Comparison of ENCODE assay signal across 9 cellular contexts in genomic region chrY:13704039-13704930, GRCh38. TPM values are rescaled to one million over a fixed set of nuclear protein-coding genes. Genes with fewer than 3 reads are reported as not detected.
A peak's percentile ranks its signal among the peaks of the same experiment; 100 is the strongest.
DNase-seq lines count a peak whose midpoint lies in the region; ATAC-seq and TF ChIP-seq lines count a peak whose summit lies in the region.
"Had no signal": no experiment of that assay in that cellular context is flagged by ENCODE, and none has a peak within 500 bp of the region (broad histone marks: within the 10 kb centered on the region; RNA-seq: fewer than 3 reads in every experiment).

No MANE protein-coding gene starts in this region.

- no peak overlapping the region for H3K27ac ChIP-seq in osteoblast (ENCODE audit: low read depth, low read length)

- H3K36me3 ChIP-seq in osteoblast (ENCODE audit: insufficient read depth, low read length), result no peaks in the 10 kb centered on the region

- TF ChIP-seq CTCF in osteoblast (IDR thresholded peaks at IDR 0.05; ENCODE audit: extremely low read depth, low read depth, low read length), result no peak

- POLR2A ChIA-PET in activated CD4-positive, alpha-beta T cell treated with anti-CD3 and anti-CD28 coated beads for 36 hours (lab: Charles Lee), result no interaction called here

- ATAC-seq in activated CD4-positive, alpha-beta T cell treated with anti-CD3 and anti-CD28 coated beads for 36 hours, result no peak
- peak; percentile 26 for ATAC-seq in stimulated activated naive CD8-positive, alpha-beta T cell treated with anti-CD3 and anti-CD28 coated beads, Interleukin-15, Interleukin-2, amounts not matched to agents 100 U/mL and 50 U/mL, for 24 hours

- peaks cover 7% of the 10 kb centered on the region for H3K4me1 Mint-ChIP-seq in activated CD4-positive, alpha-beta T cell treated with anti-CD3 and anti-CD28 coated beads for 36 hours
- H3K4me1 Mint-ChIP-seq in T-helper 2 cell treated with Interferon-gamma antibody and Interleukin-4, amounts not matched to agents 5 μg/mL and 100 μg/mL, for 36 hours (ENCODE audit: low read depth), result peaks cover 13% of the 10 kb centered on the region

- no peaks in the 10 kb centered on the region for H3K27me3 Mint-ChIP-seq in activated CD4-positive, alpha-beta T cell treated with anti-CD3 and anti-CD28 coated beads for 36 hours
- H3K27me3 Mint-ChIP-seq in T-helper 2 cell treated with Interferon-gamma antibody and Interleukin-4, amounts not matched to agents 5 μg/mL and 100 μg/mL, for 36 hours (ENCODE audit: low read depth), result no peaks in the 10 kb centered on the region

- H3K36me3 Mint-ChIP-seq in activated CD4-positive, alpha-beta T cell treated with anti-CD3 and anti-CD28 coated beads for 36 hours (ENCODE audit: low read depth), result no peaks in the 10 kb centered on the region
- no peaks in the 10 kb centered on the region for H3K36me3 Mint-ChIP-seq in T-helper 2 cell treated with Interferon-gamma antibody and Interleukin-4, amounts not matched to agents 5 μg/mL and 100 μg/mL, for 36 hours (ENCODE audit: low read depth)

- no peaks in the 10 kb centered on the region for H3K4me1 ChIP-seq in osteoblast (ENCODE audit: insufficient read depth, low read length)

- DNase-seq in activated CD4-positive, alpha-beta T cell treated with anti-CD3 and anti-CD28 coated beads for 36 hours, result peak; percentile 24
- no peak for DNase-seq in activated CD4-positive, alpha-beta T cell treated with anti-CD3 and anti-CD28 coated beads for 4 hours
- no peak for DNase-seq in T-helper 2 cell treated with Interferon-gamma antibody and Interleukin-4, amounts not matched to agents 5 μg/mL and 100 μg/mL, for 36 hours (ENCODE audit: low spot score)
- DNase-seq in foreskin melanocyte, result peak; percentile 8
- no peak for DNase-seq in stimulated activated naive CD8-positive, alpha-beta T cell treated with anti-CD3 and anti-CD28 coated beads, Interleukin-15, Interleukin-2, amounts not matched to agents 100 U/mL and 50 U/mL, for 24 hours
- DNase-seq in GM19238 (ENCODE audit: insufficient read length, low spot score), result no peak
- DNase-seq in OCI-M2 (lab: John Stamatoyannopoulos, UW; ENCODE audit: unreplicated experiment), result no peak
- no peak for DNase-seq in osteoblast (ENCODE audit: insufficient read length, low spot score, missing footprints)
- DNase-seq: AML-193 had no signal

- H3K4me2 ChIP-seq in osteoblast (ENCODE audit: insufficient read depth, low read length), result no peak overlapping the region

- intact Hi-C loops in activated CD4-positive, alpha-beta T cell treated with anti-CD3 and anti-CD28 coated beads for 36 hours (cut with DNase I, micrococcal nuclease), result loop anchor here (5.0 to 10.0 kb wide), 5 partner anchors 227 to 1039 kb away; partner anchors contain the start of gene DDX3Y (in 1 of the 2)

- H3K79me2 ChIP-seq in osteoblast (ENCODE audit: insufficient read depth, low read length), result no peaks in the 10 kb centered on the region

- no peaks in the 10 kb centered on the region for H4K20me1 ChIP-seq in osteoblast (ENCODE audit: insufficient read depth, low read length)

- CTCF ChIA-PET in activated CD4-positive, alpha-beta T cell treated with anti-CD3 and anti-CD28 coated beads for 36 hours (lab: Charles Lee), result interaction anchor here (0.7 kb wide), 1 partner anchor 86 kb away, joined by 3 read pairs; no protein-coding TSS in a partner anchor

- H3K9me3 Mint-ChIP-seq in activated CD4-positive, alpha-beta T cell treated with anti-CD3 and anti-CD28 coated beads for 36 hours (ENCODE audit: low read depth), result no peaks in the 10 kb centered on the region
- no peaks in the 10 kb centered on the region for H3K9me3 Mint-ChIP-seq in T-helper 2 cell treated with Interferon-gamma antibody and Interleukin-4, amounts not matched to agents 5 μg/mL and 100 μg/mL, for 36 hours

- peak overlapping the region; percentile 94 for H3K27ac Mint-ChIP-seq in activated CD4-positive, alpha-beta T cell treated with anti-CD3 and anti-CD28 coated beads for 36 hours
- peak overlapping the region; percentile 96 for H3K27ac Mint-ChIP-seq in T-helper 2 cell treated with Interferon-gamma antibody and Interleukin-4, amounts not matched to agents 5 μg/mL and 100 μg/mL, for 36 hours

- no peaks in the 10 kb centered on the region for H3K27me3 ChIP-seq in osteoblast (ENCODE audit: insufficient read depth, low read length)

- H3K9me3 ChIP-seq in osteoblast (ENCODE audit: low read depth, low read length), result no peaks in the 10 kb centered on the region

- H3K4me3 ChIP-seq in osteoblast (ENCODE audit: insufficient read depth, low read length), result no peak overlapping the region

- H2AFZ ChIP-seq in osteoblast (ENCODE audit: low read length), result no peak overlapping the region

- peak overlapping the region; percentile 80 for H3K4me3 Mint-ChIP-seq in activated CD4-positive, alpha-beta T cell treated with anti-CD3 and anti-CD28 coated beads for 36 hours
- peak overlapping the region; percentile 92 for H3K4me3 Mint-ChIP-seq in T-helper 2 cell treated with Interferon-gamma antibody and Interleukin-4, amounts not matched to agents 5 μg/mL and 100 μg/mL, for 36 hours

RNA-seq across cellular contexts. Expression of gene TMSB4Y, which starts 0.6 kb away (rescaled TPM):
- total RNA-seq in activated CD4-positive, alpha-beta T cell treated with anti-CD3 and anti-CD28 coated beads for 36 hours, result under 1 TPM; 0.69 to 0.98 TPM
- 1.1 TPM in 1 of 2 replicates, not detected in the other for total RNA-seq in osteoblast

Comparison
In these comparisons a context has a peak if more than half of its experiments do, and no peak if none do; other contexts are left out.
1. DNase-seq: peak in activated CD4-positive, alpha-beta T cell treated with anti-CD3 and anti-CD28 coated beads for 36 hours (single experiment) and foreskin melanocyte (single experiment); none in activated CD4-positive, alpha-beta T cell treated with anti-CD3 and anti-CD28 coated beads for 4 hours (0 of 2), T-helper 2 cell treated with Interferon-gamma antibody and Interleukin-4, amounts not matched to agents 5 μg/mL and 100 μg/mL, for 36 hours (single experiment), stimulated activated naive CD8-positive, alpha-beta T cell treated with anti-CD3 and anti-CD28 coated beads, Interleukin-15, Interleukin-2, amounts not matched to agents 100 U/mL and 50 U/mL, for 24 hours (single experiment), GM19238 (single experiment), OCI-M2 (single experiment) and osteoblast (single experiment).